2 cellular contexts compared by ENCODE assay signal in the genomic region with DNA sequence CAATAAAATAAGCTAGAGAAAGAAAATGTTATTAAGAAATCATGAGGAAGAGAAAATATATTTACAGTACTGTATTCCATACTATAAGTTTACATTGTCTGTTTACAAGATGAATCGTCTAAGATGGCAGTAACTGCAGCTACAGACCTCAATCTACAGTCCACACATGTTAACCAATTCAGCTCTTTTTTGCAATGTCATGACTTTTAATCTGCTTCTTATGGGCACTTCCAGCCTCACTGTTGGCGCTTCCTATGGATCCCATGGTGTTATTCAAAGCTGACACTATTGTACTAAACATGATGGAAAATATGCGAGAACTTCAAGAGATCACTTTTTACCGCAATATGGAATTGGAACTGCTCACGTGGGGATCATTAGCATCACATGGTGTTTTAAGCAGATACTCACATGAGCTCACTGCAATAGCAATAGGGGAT.
TF ChIP-seq lines count a peak whose summit lies in the region.

No MANE protein-coding gene starts in this region.

TF ChIP-seq in HepG2, 621 proteins besides CTCF, POLR2A, EP300 and RAD21 (continues in another document):
- TF ChIP-seq, protein P1, sequence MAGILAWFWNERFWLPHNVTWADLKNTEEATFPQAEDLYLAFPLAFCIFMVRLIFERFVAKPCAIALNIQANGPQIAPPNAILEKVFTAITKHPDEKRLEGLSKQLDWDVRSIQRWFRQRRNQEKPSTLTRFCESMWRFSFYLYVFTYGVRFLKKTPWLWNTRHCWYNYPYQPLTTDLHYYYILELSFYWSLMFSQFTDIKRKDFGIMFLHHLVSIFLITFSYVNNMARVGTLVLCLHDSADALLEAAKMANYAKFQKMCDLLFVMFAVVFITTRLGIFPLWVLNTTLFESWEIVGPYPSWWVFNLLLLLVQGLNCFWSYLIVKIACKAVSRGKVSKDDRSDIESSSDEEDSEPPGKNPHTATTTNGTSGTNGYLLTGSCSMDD (CRISPR knock-in tag; IDR thresholded peaks at IDR 0.05) = no peak
- TF ChIP-seq ZNF562 (CRISPR knock-in tag; IDR thresholded peaks at IDR 0.05; ENCODE audit: borderline replicate concordance) = no peak
- TF ChIP-seq, protein P2, sequence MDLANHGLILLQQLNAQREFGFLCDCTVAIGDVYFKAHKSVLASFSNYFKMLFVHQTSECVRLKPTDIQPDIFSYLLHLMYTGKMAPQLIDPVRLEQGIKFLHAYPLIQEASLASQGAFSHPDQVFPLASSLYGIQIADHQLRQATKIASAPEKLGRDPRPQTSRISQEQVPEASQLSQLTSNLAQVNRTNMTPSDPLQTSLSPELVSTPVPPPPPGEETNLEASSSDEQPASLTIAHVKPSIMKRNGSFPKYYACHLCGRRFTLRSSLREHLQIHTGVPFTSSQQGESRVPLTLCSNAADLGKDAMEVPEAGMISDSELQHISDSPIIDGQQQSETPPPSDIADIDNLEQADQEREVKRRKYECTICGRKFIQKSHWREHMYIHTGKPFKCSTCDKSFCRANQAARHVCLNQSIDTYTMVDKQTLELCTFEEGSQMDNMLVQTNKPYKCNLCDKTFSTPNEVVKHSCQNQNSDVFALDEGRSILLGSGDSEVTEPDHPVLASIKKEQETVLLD (CRISPR knock-in tag; IDR thresholded peaks at IDR 0.05; ENCODE audit: low read depth) = no peak
- TF ChIP-seq ZNF530 (CRISPR knock-in tag; IDR thresholded peaks at IDR 0.05; ENCODE audit: low read depth) = no peak
- TF ChIP-seq, protein P3, sequence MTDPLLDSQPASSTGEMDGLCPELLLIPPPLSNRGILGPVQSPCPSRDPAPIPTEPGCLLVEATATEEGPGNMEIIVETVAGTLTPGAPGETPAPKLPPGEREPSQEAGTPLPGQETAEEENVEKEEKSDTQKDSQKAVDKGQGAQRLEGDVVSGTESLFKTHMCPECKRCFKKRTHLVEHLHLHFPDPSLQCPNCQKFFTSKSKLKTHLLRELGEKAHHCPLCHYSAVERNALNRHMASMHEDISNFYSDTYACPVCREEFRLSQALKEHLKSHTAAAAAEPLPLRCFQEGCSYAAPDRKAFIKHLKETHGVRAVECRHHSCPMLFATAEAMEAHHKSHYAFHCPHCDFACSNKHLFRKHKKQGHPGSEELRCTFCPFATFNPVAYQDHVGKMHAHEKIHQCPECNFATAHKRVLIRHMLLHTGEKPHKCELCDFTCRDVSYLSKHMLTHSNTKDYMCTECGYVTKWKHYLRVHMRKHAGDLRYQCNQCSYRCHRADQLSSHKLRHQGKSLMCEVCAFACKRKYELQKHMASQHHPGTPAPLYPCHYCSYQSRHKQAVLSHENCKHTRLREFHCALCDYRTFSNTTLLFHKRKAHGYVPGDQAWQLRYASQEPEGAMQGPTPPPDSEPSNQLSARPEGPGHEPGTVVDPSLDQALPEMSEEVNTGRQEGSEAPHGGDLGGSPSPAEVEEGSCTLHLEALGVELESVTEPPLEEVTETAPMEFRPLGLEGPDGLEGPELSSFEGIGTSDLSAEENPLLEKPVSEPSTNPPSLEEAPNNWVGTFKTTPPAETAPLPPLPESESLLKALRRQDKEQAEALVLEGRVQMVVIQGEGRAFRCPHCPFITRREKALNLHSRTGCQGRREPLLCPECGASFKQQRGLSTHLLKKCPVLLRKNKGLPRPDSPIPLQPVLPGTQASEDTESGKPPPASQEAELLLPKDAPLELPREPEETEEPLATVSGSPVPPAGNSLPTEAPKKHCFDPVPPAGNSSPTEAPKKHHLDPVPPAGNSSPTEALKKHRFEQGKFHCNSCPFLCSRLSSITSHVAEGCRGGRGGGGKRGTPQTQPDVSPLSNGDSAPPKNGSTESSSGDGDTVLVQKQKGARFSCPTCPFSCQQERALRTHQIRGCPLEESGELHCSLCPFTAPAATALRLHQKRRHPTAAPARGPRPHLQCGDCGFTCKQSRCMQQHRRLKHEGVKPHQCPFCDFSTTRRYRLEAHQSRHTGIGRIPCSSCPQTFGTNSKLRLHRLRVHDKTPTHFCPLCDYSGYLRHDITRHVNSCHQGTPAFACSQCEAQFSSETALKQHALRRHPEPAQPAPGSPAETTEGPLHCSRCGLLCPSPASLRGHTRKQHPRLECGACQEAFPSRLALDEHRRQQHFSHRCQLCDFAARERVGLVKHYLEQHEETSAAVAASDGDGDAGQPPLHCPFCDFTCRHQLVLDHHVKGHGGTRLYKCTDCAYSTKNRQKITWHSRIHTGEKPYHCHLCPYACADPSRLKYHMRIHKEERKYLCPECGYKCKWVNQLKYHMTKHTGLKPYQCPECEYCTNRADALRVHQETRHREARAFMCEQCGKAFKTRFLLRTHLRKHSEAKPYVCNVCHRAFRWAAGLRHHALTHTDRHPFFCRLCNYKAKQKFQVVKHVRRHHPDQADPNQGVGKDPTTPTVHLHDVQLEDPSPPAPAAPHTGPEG (CRISPR knock-in tag; IDR thresholded peaks at IDR 0.05) = no peak
- no peak for TF ChIP-seq ZNF776 (CRISPR knock-in tag; IDR thresholded peaks at IDR 0.05)
- peak; percentile 85 to 88 for TF ChIP-seq MAFK (conservative IDR thresholded peaks at IDR 0.05 in 1 of 2, IDR thresholded peaks at IDR 0.05 in 1 of 2; ENCODE audit: low read length in 2 of 2)
- TF ChIP-seq ZSCAN29 (CRISPR knock-in tag; conservative IDR thresholded peaks at IDR 0.05) = no peak
- peak; percentile 86 for TF ChIP-seq MAFF (IDR thresholded peaks at IDR 0.05; ENCODE audit: low read depth, low read length)
- no peak for TF ChIP-seq ZNF432 (CRISPR knock-in tag; IDR thresholded peaks at IDR 0.05; ENCODE audit: borderline replicate concordance)
- TF ChIP-seq, protein P4, sequence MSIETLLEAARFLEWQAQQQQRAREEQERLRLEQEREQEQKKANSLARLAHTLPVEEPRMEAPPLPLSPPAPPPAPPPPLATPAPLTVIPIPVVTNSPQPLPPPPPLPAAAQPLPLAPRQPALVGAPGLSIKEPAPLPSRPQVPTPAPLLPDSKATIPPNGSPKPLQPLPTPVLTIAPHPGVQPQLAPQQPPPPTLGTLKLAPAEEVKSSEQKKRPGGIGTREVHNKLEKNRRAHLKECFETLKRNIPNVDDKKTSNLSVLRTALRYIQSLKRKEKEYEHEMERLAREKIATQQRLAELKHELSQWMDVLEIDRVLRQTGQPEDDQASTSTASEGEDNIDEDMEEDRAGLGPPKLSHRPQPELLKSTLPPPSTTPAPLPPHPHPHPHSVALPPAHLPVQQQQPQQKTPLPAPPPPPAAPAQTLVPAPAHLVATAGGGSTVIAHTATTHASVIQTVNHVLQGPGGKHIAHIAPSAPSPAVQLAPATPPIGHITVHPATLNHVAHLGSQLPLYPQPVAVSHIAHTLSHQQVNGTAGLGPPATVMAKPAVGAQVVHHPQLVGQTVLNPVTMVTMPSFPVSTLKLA (IDR thresholded peaks at IDR 0.05) = peak; percentile 31; the same call in 1 of the 2 replicates
- TF ChIP-seq, protein P5, sequence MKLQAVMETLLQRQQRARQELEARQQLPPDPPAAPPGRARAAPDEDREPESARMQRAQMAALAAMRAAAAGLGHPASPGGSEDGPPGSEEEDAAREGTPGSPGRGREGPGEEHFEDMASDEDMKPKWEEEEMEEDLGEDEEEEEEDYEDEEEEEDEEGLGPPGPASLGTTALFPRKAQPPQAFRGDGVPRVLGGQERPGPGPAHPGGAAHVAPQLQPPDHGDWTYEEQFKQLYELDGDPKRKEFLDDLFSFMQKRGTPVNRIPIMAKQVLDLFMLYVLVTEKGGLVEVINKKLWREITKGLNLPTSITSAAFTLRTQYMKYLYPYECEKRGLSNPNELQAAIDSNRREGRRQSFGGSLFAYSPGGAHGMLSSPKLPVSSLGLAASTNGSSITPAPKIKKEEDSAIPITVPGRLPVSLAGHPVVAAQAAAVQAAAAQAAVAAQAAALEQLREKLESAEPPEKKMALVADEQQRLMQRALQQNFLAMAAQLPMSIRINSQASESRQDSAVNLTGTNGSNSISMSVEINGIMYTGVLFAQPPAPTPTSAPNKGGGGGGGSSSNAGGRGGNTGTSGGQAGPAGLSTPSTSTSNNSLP (IDR thresholded peaks at IDR 0.05; ENCODE audit: low read depth, low read length) = no peak
- no peak for TF ChIP-seq FOSL2 (CRISPR knock-in tag; IDR thresholded peaks at IDR 0.05)

TF ChIP-seq in K562, 482 proteins besides CTCF, POLR2A, EP300 and RAD21 (continues in another document):
- TF ChIP-seq ZNF133 (CRISPR knock-in tag; IDR thresholded peaks at IDR 0.05) (no peak), SLC30A9 (CRISPR knock-in tag; IDR thresholded peaks at IDR 0.05) (no peak), MAFG (tag; conservative IDR thresholded peaks at IDR 0.05) (peak; percentile 100), ETS2 (tag; IDR thresholded peaks at IDR 0.05; ENCODE audit: borderline replicate concordance, poor library complexity, severe bottlenecking) (no peak), KLF16 (IDR thresholded peaks at IDR 0.05) (0 out of 2 replicates have a peak, but pooled peaks have one; percentile 4), TFAM (CRISPR knock-in tag; conservative IDR thresholded peaks at IDR 0.05) (no peak), HDAC6 (IDR thresholded peaks at IDR 0.05; ENCODE audit: low read depth, low read length) (no peak), KAT7 (CRISPR knock-in tag; IDR thresholded peaks at IDR 0.05; ENCODE audit: borderline replicate concordance) (no peak), SNRNP70 (optimal IDR thresholded peaks at IDR 0.05; ENCODE audit: low read depth, low read length) (no peak), HDGF (IDR thresholded peaks at IDR 0.05) (no peak), ZNF23 (CRISPR knock-in tag; IDR thresholded peaks at IDR 0.05) (no peak), HCFC1 (IDR thresholded peaks at IDR 0.05; ENCODE audit: low read depth, low read length) (no peak), TCF3 (CRISPR knock-in tag; IDR thresholded peaks at IDR 0.05) (peak; percentile 87), SIN3B (IDR thresholded peaks at IDR 0.05; ENCODE audit: low read depth) (no peak), ZNF75A (CRISPR knock-in tag; IDR thresholded peaks at IDR 0.05) (no peak), EGR1 (conservative IDR thresholded peaks at IDR 0.05) (no peak), TCF7 (IDR thresholded peaks at IDR 0.05; ENCODE audit: borderline replicate concordance) (no peak), NFATC3 (IDR thresholded peaks at IDR 0.05) (no peak)
- TF ChIP-seq, protein P6, sequence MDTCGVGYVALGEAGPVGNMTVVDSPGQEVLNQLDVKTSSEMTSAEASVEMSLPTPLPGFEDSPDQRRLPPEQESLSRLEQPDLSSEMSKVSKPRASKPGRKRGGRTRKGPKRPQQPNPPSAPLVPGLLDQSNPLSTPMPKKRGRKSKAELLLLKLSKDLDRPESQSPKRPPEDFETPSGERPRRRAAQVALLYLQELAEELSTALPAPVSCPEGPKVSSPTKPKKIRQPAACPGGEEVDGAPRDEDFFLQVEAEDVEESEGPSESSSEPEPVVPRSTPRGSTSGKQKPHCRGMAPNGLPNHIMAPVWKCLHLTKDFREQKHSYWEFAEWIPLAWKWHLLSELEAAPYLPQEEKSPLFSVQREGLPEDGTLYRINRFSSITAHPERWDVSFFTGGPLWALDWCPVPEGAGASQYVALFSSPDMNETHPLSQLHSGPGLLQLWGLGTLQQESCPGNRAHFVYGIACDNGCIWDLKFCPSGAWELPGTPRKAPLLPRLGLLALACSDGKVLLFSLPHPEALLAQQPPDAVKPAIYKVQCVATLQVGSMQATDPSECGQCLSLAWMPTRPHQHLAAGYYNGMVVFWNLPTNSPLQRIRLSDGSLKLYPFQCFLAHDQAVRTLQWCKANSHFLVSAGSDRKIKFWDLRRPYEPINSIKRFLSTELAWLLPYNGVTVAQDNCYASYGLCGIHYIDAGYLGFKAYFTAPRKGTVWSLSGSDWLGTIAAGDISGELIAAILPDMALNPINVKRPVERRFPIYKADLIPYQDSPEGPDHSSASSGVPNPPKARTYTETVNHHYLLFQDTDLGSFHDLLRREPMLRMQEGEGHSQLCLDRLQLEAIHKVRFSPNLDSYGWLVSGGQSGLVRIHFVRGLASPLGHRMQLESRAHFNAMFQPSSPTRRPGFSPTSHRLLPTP (IDR thresholded peaks at IDR 0.05; ENCODE audit: borderline replicate concordance, extremely low read depth, insufficient read length) = no peak
- TF ChIP-seq, protein P7, sequence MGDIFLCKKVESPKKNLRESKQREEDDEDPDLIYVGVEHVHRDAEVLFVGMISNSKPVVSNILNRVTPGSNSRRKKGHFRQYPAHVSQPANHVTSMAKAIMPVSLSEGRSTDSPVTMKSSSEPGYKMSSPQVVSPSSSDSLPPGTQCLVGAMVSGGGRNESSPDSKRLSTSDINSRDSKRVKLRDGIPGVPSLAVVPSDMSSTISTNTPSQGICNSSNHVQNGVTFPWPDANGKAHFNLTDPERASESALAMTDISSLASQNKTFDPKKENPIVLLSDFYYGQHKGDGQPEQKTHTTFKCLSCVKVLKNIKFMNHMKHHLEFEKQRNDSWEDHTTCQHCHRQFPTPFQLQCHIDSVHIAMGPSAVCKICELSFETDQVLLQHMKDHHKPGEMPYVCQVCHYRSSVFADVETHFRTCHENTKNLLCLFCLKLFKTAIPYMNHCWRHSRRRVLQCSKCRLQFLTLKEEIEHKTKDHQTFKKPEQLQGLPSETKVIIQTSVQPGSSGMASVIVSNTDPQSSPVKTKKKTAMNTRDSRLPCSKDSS (IDR thresholded peaks at IDR 0.05; ENCODE audit: low read depth, partially characterized antibody) = no peak
- TF ChIP-seq, protein P8, sequence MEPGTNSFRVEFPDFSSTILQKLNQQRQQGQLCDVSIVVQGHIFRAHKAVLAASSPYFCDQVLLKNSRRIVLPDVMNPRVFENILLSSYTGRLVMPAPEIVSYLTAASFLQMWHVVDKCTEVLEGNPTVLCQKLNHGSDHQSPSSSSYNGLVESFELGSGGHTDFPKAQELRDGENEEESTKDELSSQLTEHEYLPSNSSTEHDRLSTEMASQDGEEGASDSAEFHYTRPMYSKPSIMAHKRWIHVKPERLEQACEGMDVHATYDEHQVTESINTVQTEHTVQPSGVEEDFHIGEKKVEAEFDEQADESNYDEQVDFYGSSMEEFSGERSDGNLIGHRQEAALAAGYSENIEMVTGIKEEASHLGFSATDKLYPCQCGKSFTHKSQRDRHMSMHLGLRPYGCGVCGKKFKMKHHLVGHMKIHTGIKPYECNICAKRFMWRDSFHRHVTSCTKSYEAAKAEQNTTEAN (CRISPR knock-in tag; IDR thresholded peaks at IDR 0.05) = no peak
- TF ChIP-seq, protein P9, sequence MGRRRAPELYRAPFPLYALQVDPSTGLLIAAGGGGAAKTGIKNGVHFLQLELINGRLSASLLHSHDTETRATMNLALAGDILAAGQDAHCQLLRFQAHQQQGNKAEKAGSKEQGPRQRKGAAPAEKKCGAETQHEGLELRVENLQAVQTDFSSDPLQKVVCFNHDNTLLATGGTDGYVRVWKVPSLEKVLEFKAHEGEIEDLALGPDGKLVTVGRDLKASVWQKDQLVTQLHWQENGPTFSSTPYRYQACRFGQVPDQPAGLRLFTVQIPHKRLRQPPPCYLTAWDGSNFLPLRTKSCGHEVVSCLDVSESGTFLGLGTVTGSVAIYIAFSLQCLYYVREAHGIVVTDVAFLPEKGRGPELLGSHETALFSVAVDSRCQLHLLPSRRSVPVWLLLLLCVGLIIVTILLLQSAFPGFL (CRISPR knock-in tag; IDR thresholded peaks at IDR 0.05) = no peak
- TF ChIP-seq, protein P10, sequence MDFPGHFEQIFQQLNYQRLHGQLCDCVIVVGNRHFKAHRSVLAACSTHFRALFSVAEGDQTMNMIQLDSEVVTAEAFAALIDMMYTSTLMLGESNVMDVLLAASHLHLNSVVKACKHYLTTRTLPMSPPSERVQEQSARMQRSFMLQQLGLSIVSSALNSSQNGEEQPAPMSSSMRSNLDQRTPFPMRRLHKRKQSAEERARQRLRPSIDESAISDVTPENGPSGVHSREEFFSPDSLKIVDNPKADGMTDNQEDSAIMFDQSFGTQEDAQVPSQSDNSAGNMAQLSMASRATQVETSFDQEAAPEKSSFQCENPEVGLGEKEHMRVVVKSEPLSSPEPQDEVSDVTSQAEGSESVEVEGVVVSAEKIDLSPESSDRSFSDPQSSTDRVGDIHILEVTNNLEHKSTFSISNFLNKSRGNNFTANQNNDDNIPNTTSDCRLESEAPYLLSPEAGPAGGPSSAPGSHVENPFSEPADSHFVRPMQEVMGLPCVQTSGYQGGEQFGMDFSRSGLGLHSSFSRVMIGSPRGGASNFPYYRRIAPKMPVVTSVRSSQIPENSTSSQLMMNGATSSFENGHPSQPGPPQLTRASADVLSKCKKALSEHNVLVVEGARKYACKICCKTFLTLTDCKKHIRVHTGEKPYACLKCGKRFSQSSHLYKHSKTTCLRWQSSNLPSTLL (IDR thresholded peaks at IDR 0.05) = no peak
